ENCODE assay signal across 13 cellular contexts in genomic region chr13:112757759-112758086, GRCh38.
"Had no signal": no experiment of that assay in that cellular context is flagged by ENCODE, and none has a peak within 500 bp of the region (broad histone marks: within the 10 kb centered on the region; RNA-seq: fewer than 3 reads in every experiment).

No MANE protein-coding gene starts in this region.

- H3K9ac ChIP-seq: SK-N-SH had no signal

- ATAC-seq: activated CD4-positive, alpha-beta T cell treated with anti-CD3 and anti-CD28 coated beads for 36 hours; stimulated activated naive CD8-positive, alpha-beta T cell treated with anti-CD3 and anti-CD28 coated beads, Interleukin-15, Interleukin-2, amounts not matched to agents 100 U/mL and 50 U/mL, for 24 hours had no signal

- H3K9me3 ChIP-seq: SK-N-SH, testis had no signal

- H3K27me3 Mint-ChIP-seq: activated CD4-positive, alpha-beta T cell treated with anti-CD3 and anti-CD28 coated beads for 36 hours; naive B cell had no signal

- DNase-seq: activated CD4-positive, alpha-beta T cell treated with anti-CD3 and anti-CD28 coated beads for 36 hours; activated naive CD4-positive, alpha-beta T cell treated with anti-CD3 and anti-CD28 coated beads, Interleukin-2, amount 50 U/mL, for 16 hours; cerebellar nuclear complex; dermis blood vessel endothelial cell; heart right ventricle; naive B cell; SK-N-SH; stimulated activated CD4-positive, alpha-beta T cell treated with anti-CD3 and anti-CD28 coated beads, Interleukin-4, amount 100 ng/mL, for 1 hour; stimulated activated CD8-positive, alpha-beta memory T cell treated with anti-CD3 and anti-CD28 coated beads, Interleukin-4, amount 100 ng/mL, for 48 hours; stimulated activated naive CD8-positive, alpha-beta T cell treated with anti-CD3 and anti-CD28 coated beads, Interleukin-15, Interleukin-2, amounts not matched to agents 100 U/mL and 50 U/mL, for 24 hours; T-helper 1 cell; testis had no signal

- H3K27ac ChIP-seq: heart right ventricle, VCaP had no signal

- H3K27me3 ChIP-seq: heart right ventricle, testis had no signal

- H3K36me3 Mint-ChIP-seq: naive B cell had no signal

- H3K27ac Mint-ChIP-seq: activated CD4-positive, alpha-beta T cell treated with anti-CD3 and anti-CD28 coated beads for 36 hours; naive B cell had no signal

- H3K4me3 Mint-ChIP-seq: activated CD4-positive, alpha-beta T cell treated with anti-CD3 and anti-CD28 coated beads for 36 hours had no signal

- H3K4me2 ChIP-seq: SK-N-SH had no signal

- H3K4me3 ChIP-seq: heart right ventricle, testis had no signal
